Comparison of ENCODE assay signal across 1 cellular context in genomic region chr13:108682714-108683113, GRCh38.
TF ChIP-seq lines count a peak whose summit lies in the region.

No MANE protein-coding gene starts in this region.

TF ChIP-seq in K562, 482 proteins besides CTCF, POLR2A, EP300 and RAD21 (continued from another document and continues in another):
- no peak for TF ChIP-seq ZNF347 (CRISPR knock-in tag; IDR thresholded peaks at IDR 0.05; ENCODE audit: low read depth)
- no peak for TF ChIP-seq OTX1 (CRISPR knock-in tag; IDR thresholded peaks at IDR 0.05)
- peak; percentile 84 for TF ChIP-seq ATF4 (CRISPR knock-in tag; IDR thresholded peaks at IDR 0.05)
- peak; percentile 76; the same call in 1 of the 2 replicates for TF ChIP-seq ELF2 (CRISPR knock-in tag; IDR thresholded peaks at IDR 0.05)
- peak; percentile 97 for TF ChIP-seq SMAD3 (CRISPR knock-in tag; conservative IDR thresholded peaks at IDR 0.05)
- no peak for TF ChIP-seq RUNX1 (IDR thresholded peaks at IDR 0.05; ENCODE audit: low read depth)
- peak; percentile 97 for TF ChIP-seq ZNF583 (CRISPR knock-in tag; IDR thresholded peaks at IDR 0.05)
- TF ChIP-seq CTBP1 (IDR thresholded peaks at IDR 0.05; ENCODE audit: borderline replicate concordance): no peak
- TF ChIP-seq RBM39 (optimal IDR thresholded peaks at IDR 0.05; ENCODE audit: low read depth, low read length): no peak
- TF ChIP-seq, protein P1, sequence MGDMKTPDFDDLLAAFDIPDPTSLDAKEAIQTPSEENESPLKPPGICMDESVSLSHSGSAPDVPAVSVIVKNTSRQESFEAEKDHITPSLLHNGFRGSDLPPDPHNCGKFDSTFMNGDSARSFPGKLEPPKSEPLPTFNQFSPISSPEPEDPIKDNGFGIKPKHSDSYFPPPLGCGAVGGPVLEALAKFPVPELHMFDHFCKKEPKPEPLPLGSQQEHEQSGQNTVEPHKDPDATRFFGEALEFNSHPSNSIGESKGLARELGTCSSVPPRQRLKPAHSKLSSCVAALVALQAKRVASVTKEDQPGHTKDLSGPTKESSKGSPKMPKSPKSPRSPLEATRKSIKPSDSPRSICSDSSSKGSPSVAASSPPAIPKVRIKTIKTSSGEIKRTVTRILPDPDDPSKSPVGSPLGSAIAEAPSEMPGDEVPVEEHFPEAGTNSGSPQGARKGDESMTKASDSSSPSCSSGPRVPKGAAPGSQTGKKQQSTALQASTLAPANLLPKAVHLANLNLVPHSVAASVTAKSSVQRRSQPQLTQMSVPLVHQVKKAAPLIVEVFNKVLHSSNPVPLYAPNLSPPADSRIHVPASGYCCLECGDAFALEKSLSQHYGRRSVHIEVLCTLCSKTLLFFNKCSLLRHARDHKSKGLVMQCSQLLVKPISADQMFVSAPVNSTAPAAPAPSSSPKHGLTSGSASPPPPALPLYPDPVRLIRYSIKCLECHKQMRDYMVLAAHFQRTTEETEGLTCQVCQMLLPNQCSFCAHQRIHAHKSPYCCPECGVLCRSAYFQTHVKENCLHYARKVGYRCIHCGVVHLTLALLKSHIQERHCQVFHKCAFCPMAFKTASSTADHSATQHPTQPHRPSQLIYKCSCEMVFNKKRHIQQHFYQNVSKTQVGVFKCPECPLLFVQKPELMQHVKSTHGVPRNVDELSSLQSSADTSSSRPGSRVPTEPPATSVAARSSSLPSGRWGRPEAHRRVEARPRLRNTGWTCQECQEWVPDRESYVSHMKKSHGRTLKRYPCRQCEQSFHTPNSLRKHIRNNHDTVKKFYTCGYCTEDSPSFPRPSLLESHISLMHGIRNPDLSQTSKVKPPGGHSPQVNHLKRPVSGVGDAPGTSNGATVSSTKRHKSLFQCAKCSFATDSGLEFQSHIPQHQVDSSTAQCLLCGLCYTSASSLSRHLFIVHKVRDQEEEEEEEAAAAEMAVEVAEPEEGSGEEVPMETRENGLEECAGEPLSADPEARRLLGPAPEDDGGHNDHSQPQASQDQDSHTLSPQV (IDR thresholded peaks at IDR 0.05): peak; percentile 96
- TF ChIP-seq ZNF212 (CRISPR knock-in tag; IDR thresholded peaks at IDR 0.05): no peak
- TF ChIP-seq TRIM28 (IDR thresholded peaks at IDR 0.05): no peak
- TF ChIP-seq, protein P2, sequence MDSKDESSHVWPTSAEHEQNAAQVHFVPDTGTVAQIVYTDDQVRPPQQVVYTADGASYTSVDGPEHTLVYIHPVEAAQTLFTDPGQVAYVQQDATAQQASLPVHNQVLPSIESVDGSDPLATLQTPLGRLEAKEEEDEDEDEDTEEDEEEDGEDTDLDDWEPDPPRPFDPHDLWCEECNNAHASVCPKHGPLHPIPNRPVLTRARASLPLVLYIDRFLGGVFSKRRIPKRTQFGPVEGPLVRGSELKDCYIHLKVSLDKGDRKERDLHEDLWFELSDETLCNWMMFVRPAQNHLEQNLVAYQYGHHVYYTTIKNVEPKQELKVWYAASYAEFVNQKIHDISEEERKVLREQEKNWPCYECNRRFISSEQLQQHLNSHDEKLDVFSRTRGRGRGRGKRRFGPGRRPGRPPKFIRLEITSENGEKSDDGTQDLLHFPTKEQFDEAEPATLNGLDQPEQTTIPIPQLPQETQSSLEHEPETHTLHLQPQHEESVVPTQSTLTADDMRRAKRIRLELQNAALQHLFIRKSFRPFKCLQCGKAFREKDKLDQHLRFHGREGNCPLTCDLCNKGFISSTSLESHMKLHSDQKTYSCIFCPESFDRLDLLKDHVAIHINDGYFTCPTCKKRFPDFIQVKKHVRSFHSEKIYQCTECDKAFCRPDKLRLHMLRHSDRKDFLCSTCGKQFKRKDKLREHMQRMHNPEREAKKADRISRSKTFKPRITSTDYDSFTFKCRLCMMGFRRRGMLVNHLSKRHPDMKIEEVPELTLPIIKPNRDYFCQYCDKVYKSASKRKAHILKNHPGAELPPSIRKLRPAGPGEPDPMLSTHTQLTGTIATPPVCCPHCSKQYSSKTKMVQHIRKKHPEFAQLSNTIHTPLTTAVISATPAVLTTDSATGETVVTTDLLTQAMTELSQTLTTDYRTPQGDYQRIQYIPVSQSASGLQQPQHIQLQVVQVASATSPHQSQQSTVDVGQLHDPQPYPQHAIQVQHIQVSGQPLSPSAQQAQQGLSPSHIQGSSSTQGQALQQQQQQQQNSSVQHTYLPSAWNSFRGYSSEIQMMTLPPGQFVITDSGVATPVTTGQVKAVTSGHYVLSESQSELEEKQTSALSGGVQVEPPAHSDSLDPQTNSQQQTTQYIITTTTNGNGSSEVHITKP (IDR thresholded peaks at IDR 0.05; ENCODE audit: partially characterized antibody): no peak
- TF ChIP-seq KDM4B (IDR thresholded peaks at IDR 0.05; ENCODE audit: borderline replicate concordance in 2 of 2, low read depth in 1 of 2): no peak
- no peak for TF ChIP-seq ZBED1 (IDR thresholded peaks at IDR 0.05)
- TF ChIP-seq RFX1 (IDR thresholded peaks at IDR 0.05): no peak
- no peak for TF ChIP-seq THRA (IDR thresholded peaks at IDR 0.05)
- peak; percentile 80 for TF ChIP-seq ZNF75A (CRISPR knock-in tag; IDR thresholded peaks at IDR 0.05)
- peak; percentile 91 for TF ChIP-seq ZNF197 (CRISPR knock-in tag; IDR thresholded peaks at IDR 0.05; ENCODE audit: low read depth)
- TF ChIP-seq, protein P3, sequence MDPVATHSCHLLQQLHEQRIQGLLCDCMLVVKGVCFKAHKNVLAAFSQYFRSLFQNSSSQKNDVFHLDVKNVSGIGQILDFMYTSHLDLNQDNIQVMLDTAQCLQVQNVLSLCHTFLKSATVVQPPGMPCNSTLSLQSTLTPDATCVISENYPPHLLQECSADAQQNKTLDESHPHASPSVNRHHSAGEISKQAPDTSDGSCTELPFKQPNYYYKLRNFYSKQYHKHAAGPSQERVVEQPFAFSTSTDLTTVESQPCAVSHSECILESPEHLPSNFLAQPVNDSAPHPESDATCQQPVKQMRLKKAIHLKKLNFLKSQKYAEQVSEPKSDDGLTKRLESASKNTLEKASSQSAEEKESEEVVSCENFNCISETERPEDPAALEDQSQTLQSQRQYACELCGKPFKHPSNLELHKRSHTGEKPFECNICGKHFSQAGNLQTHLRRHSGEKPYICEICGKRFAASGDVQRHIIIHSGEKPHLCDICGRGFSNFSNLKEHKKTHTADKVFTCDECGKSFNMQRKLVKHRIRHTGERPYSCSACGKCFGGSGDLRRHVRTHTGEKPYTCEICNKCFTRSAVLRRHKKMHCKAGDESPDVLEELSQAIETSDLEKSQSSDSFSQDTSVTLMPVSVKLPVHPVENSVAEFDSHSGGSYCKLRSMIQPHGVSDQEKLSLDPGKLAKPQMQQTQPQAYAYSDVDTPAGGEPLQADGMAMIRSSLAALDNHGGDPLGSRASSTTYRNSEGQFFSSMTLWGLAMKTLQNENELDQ (CRISPR knock-in tag; IDR thresholded peaks at IDR 0.05; ENCODE audit: borderline replicate concordance): no peak
- TF ChIP-seq ID3 (CRISPR knock-in tag; IDR thresholded peaks at IDR 0.05): 0 out of 2 replicates have a peak, but pooled peaks have one; percentile 49
- TF ChIP-seq ID3 (tag; IDR thresholded peaks at IDR 0.05): peak; percentile 96
- TF ChIP-seq RB1 (IDR thresholded peaks at IDR 0.05; ENCODE audit: low read depth): no peak
- TF ChIP-seq SRF (CRISPR knock-in tag; IDR thresholded peaks at IDR 0.05): no peak
- no peak for TF ChIP-seq FOXA3 (CRISPR knock-in tag; conservative IDR thresholded peaks at IDR 0.05 in 1 of 2, IDR thresholded peaks at IDR 0.05 in 1 of 2)
- no peak for TF ChIP-seq EGR1 (conservative IDR thresholded peaks at IDR 0.05)
- no peak for TF ChIP-seq HCFC1 (IDR thresholded peaks at IDR 0.05; ENCODE audit: low read depth, low read length)
- no peak for TF ChIP-seq KAT2B (IDR thresholded peaks at IDR 0.05; ENCODE audit: low read depth, low read length)
- TF ChIP-seq RBM22 (IDR thresholded peaks at IDR 0.05; ENCODE audit: low read depth, low read length, poor library complexity, severe bottlenecking): no peak
- no peak for TF ChIP-seq CCNT2 (IDR thresholded peaks at IDR 0.05; ENCODE audit: borderline replicate concordance, extremely low read depth, insufficient read length, low read depth, low read length)
- TF ChIP-seq, protein P4, sequence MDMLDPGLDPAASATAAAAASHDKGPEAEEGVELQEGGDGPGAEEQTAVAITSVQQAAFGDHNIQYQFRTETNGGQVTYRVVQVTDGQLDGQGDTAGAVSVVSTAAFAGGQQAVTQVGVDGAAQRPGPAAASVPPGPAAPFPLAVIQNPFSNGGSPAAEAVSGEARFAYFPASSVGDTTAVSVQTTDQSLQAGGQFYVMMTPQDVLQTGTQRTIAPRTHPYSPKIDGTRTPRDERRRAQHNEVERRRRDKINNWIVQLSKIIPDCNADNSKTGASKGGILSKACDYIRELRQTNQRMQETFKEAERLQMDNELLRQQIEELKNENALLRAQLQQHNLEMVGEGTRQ (CRISPR knock-in tag; IDR thresholded peaks at IDR 0.05): no peak
- TF ChIP-seq, protein P5, sequence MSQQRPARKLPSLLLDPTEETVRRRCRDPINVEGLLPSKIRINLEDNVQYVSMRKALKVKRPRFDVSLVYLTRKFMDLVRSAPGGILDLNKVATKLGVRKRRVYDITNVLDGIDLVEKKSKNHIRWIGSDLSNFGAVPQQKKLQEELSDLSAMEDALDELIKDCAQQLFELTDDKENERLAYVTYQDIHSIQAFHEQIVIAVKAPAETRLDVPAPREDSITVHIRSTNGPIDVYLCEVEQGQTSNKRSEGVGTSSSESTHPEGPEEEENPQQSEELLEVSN (IDR thresholded peaks at IDR 0.05; ENCODE audit: borderline replicate concordance in 1 of 2, extremely low read depth in 1 of 2, insufficient read depth in 1 of 2, insufficient read length in 1 of 2, low read depth in 1 of 2, low read length in 1 of 2, poor library complexity in 1 of 2, severe bottlenecking in 1 of 2): no peak
- TF ChIP-seq ELK3 (CRISPR knock-in tag; IDR thresholded peaks at IDR 0.05): 0 out of 2 replicates have a peak, but pooled peaks have one; percentile 69
- TF ChIP-seq SIN3B (IDR thresholded peaks at IDR 0.05; ENCODE audit: low read depth): no peak
- no peak for TF ChIP-seq SRSF3 (IDR thresholded peaks at IDR 0.05; ENCODE audit: insufficient read depth, low read length)
- peak; percentile 90 for TF ChIP-seq ZNF174 (CRISPR knock-in tag; IDR thresholded peaks at IDR 0.05)
- TF ChIP-seq TBP (optimal IDR thresholded peaks at IDR 0.05; ENCODE audit: low read depth, low read length): no peak
- peak; percentile 57 for TF ChIP-seq MAFG (tag; conservative IDR thresholded peaks at IDR 0.05)
- no peak for TF ChIP-seq ZHX1 (conservative IDR thresholded peaks at IDR 0.05; ENCODE audit: low read length)
- peak; percentile 92 for TF ChIP-seq ZNF354B (CRISPR knock-in tag; IDR thresholded peaks at IDR 0.05)
- TF ChIP-seq PTTG1 (tag; IDR thresholded peaks at IDR 0.05; ENCODE audit: low read depth): peak; percentile 81
- no peak for TF ChIP-seq NFRKB (IDR thresholded peaks at IDR 0.05; ENCODE audit: low read depth)
- TF ChIP-seq E2F5 (CRISPR knock-in tag; IDR thresholded peaks at IDR 0.05): no peak
- no peak for TF ChIP-seq CEBPG (CRISPR knock-in tag; IDR thresholded peaks at IDR 0.05)
- no peak for TF ChIP-seq CEBPG (tag; conservative IDR thresholded peaks at IDR 0.05 in 1 of 2, IDR thresholded peaks at IDR 0.05 in 1 of 2)
